13 cellular contexts compared by ENCODE assay signal in genomic region chr5:129400395-129400983, GRCh38. TPM values are rescaled to one million over a fixed set of nuclear protein-coding genes. Genes with fewer than 3 reads are reported as not detected.
DNase-seq lines count a peak whose midpoint lies in the region; ATAC-seq, FAIRE-seq and TF ChIP-seq lines count a peak whose summit lies in the region.
"Had no signal": no experiment of that assay in that cellular context is flagged by ENCODE, and none has a peak within 500 bp of the region (broad histone marks: within the 10 kb centered on the region; RNA-seq: fewer than 3 reads in every experiment).

No MANE protein-coding gene starts in this region.

- TF ChIP-seq CTCF in glutamatergic neuron (IDR thresholded peaks at IDR 0.05; ENCODE audit: partially characterized antibody, unreplicated experiment), result peak; percentile 34

- no peaks in the 10 kb centered on the region for H3K4me1 ChIP-seq in ACC112 (ENCODE audit: control insufficient read depth, insufficient read depth, low read length, unreplicated experiment)
- H3K4me1 ChIP-seq: lower lobe of right lung had no signal

- peak; percentile 26 for FAIRE-seq in RCC 7860 (lab: Jason Lieb, UNC)

- no peaks in the 10 kb centered on the region for H3K4me1 Mint-ChIP-seq in glutamatergic neuron (ENCODE audit: low read depth, unreplicated experiment)

- no peaks in the 10 kb centered on the region for H3K27me3 Mint-ChIP-seq in glutamatergic neuron (ENCODE audit: unreplicated experiment)

- H3K36me3 ChIP-seq in ACC112 (ENCODE audit: insufficient read depth, low read length), result no peaks in the 10 kb centered on the region
- H3K36me3 ChIP-seq: lower lobe of right lung, WERI-Rb-1 had no signal

- DNase-seq in RCC 7860 (ENCODE audit: low spot score) (peak; percentile 25), glutamatergic neuron (no peak), NCI-H748 treated with DMSO at 0.1 percent for 48 hours (lab: John Stamatoyannopoulos, UW) (no peak)
- DNase-seq: activated effector memory CD4-positive, alpha-beta T cell treated with Interleukin-2 at 50 U/mL for 16 hours; DMS79; lower lobe of right lung; NCI-H524; WERI-Rb-1 had no signal

- H3K27ac Mint-ChIP-seq in glutamatergic neuron (ENCODE audit: unreplicated experiment), result no peak overlapping the region

- peaks cover 2% of the 10 kb centered on the region for H3K9me3 Mint-ChIP-seq in glutamatergic neuron (ENCODE audit: unreplicated experiment)

- ATAC-seq in GM19351 (IDR thresholded peaks at IDR 0.05; ENCODE audit: unreplicated experiment) (peak; percentile 42), GM21360 (IDR thresholded peaks at IDR 0.05; ENCODE audit: unreplicated experiment) (no peak), GM18870 (IDR thresholded peaks at IDR 0.05; ENCODE audit: unreplicated experiment) (no peak), GM19023 (IDR thresholded peaks at IDR 0.05; ENCODE audit: unreplicated experiment) (no peak)
- ATAC-seq: lower lobe of right lung had no signal

- no peaks in the 10 kb centered on the region for H3K36me3 Mint-ChIP-seq in glutamatergic neuron (ENCODE audit: unreplicated experiment)

- H2AFZ ChIP-seq in ACC112 (ENCODE audit: low read length, unreplicated experiment), result peak overlapping the region; percentile 70

- H3K27ac ChIP-seq in ACC112 (ENCODE audit: low read depth, low read length), result no peak overlapping the region
- H3K27ac ChIP-seq: lower lobe of right lung, WERI-Rb-1 had no signal

- H3K4me3 Mint-ChIP-seq in glutamatergic neuron (ENCODE audit: unreplicated experiment), result no peak overlapping the region

- H3K79me2 ChIP-seq in ACC112 (ENCODE audit: control insufficient read depth, insufficient read depth, low read length, unreplicated experiment), result no peaks in the 10 kb centered on the region

- no peaks in the 10 kb centered on the region for H3K27me3 ChIP-seq in ACC112 (ENCODE audit: insufficient read depth, low read length)

- peak overlapping the region; percentile 30; the same call in 1 of the 2 replicates for H3K4me3 ChIP-seq in ACC112 (ENCODE audit: low read depth, low read length)
- H3K4me3 ChIP-seq: lower lobe of right lung had no signal

RNA-seq across cellular contexts. Expression of gene ADAMTS19, which starts 59.6 kb away (rescaled TPM):
- 22.1 TPM for total RNA-seq in glutamatergic neuron (ENCODE audit: unreplicated experiment)
- total RNA-seq: lower lobe of right lung had no signal
